Comparison of ENCODE assay signal across 8 cellular contexts in genomic region chr7:112869111-112869774, GRCh38.
DNase-seq lines count a peak whose midpoint lies in the region; ATAC-seq and TF ChIP-seq lines count a peak whose summit lies in the region.

No MANE protein-coding gene starts in this region.

- H3K4me1 Mint-ChIP-seq in naive thymus-derived CD4-positive, alpha-beta T cell: peaks cover 11 to 56% (median 45%) of the 10 kb centered on the region in 7 donors

- H3K4me1 ChIP-seq in naive thymus-derived CD4-positive, alpha-beta T cell (ENCODE audit: control insufficient read depth in 2 of 2, insufficient read depth in 2 of 2, low read length in 2 of 2): no peaks in the 10 kb centered on the region

- no peak overlapping the region for H3K27ac Mint-ChIP-seq in naive thymus-derived CD4-positive, alpha-beta T cell

- peak; percentile 41 for ATAC-seq in GM18861 (IDR thresholded peaks at IDR 0.05; ENCODE audit: unreplicated experiment)
- peak; percentile 71 for ATAC-seq in naive thymus-derived CD4-positive, alpha-beta T cell
- ATAC-seq in GM21825 (IDR thresholded peaks at IDR 0.05; ENCODE audit: unreplicated experiment): no peak
- ATAC-seq in HG02763 (IDR thresholded peaks at IDR 0.05; ENCODE audit: unreplicated experiment): no peak

- POLR2A ChIA-PET in naive thymus-derived CD4-positive, alpha-beta T cell (lab: Charles Lee): no interaction called here

- peaks cover 0 to 30% (median 10%) of the 10 kb centered on the region in 5 donors for H3K36me3 Mint-ChIP-seq in naive thymus-derived CD4-positive, alpha-beta T cell

- H3K4me3 Mint-ChIP-seq in naive thymus-derived CD4-positive, alpha-beta T cell: no peak overlapping the region

- peak in 50 of 56 donors; percentile 25 to 61 (median 42) for TF ChIP-seq CTCF in dorsolateral prefrontal cortex (IDR thresholded peaks at IDR 0.05 in 54 of 56, conservative IDR thresholded peaks at IDR 0.05 in 2 of 56; ENCODE audit: low read depth in 1 of 56, partially characterized antibody in 56 of 56)

- intact Hi-C loops in dorsolateral prefrontal cortex (cut with DNase I): no loop called here
- intact Hi-C loops in naive thymus-derived CD4-positive, alpha-beta T cell (cut with micrococcal nuclease): loop anchor here in 1 of 2 donors (1.0 kb wide), 1 partner anchor 319 kb away; no protein-coding TSS in a partner anchor

- CTCF ChIA-PET in naive thymus-derived CD4-positive, alpha-beta T cell (lab: Charles Lee): interaction anchor here (0.6 to 0.7 kb wide), 2 partner anchors 27 to 38 kb away, joined by 3 to 6 read pairs; no protein-coding TSS in a partner anchor

- H3K27me3 ChIP-seq in dorsolateral prefrontal cortex: no peaks in the 10 kb centered on the region
- no peaks in the 10 kb centered on the region for H3K27me3 ChIP-seq in naive thymus-derived CD4-positive, alpha-beta T cell (ENCODE audit: control insufficient read depth in 2 of 2, insufficient read depth in 2 of 2, low read length in 2 of 2)

- DNase-seq in ACHN (peak; percentile 68), LHCN-M2 (ENCODE audit: low read depth) (peak; percentile 52), dorsolateral prefrontal cortex (no peak)
- DNase-seq in activated CD4-positive, CD25-positive, alpha-beta regulatory T cell treated with anti-CD3 and anti-CD28 coated beads, Interleukin-2, amount 50 U/mL, for 72 hours: peak; percentile 51
- DNase-seq in naive thymus-derived CD4-positive, alpha-beta T cell: peak in 8 of 9 donors; percentile 2 to 53 (median 37)

- H3K9me3 Mint-ChIP-seq in naive thymus-derived CD4-positive, alpha-beta T cell: peaks cover 0 to 4% (median 0%) of the 10 kb centered on the region in 11 donors

- H3K36me3 ChIP-seq in naive thymus-derived CD4-positive, alpha-beta T cell (ENCODE audit: control insufficient read depth in 2 of 3, insufficient read depth in 3 of 3, low read length in 3 of 3): no peaks in the 10 kb centered on the region

- H3K9me3 ChIP-seq in naive thymus-derived CD4-positive, alpha-beta T cell (ENCODE audit: control insufficient read depth in 2 of 3, low read length in 3 of 3): no peaks in the 10 kb centered on the region

- in situ Hi-C loops in ACHN (cut with HindIII; ENCODE audit: low pct_ligation_motif_present, low pct_unique_long_range_greater_than_20kb, low sequenced_read_pairs): no loop called here

- H3K27me3 Mint-ChIP-seq in naive thymus-derived CD4-positive, alpha-beta T cell: no peaks in the 10 kb centered on the region

- no peak overlapping the region for H3K27ac ChIP-seq in dorsolateral prefrontal cortex
- no peak overlapping the region for H3K27ac ChIP-seq in naive thymus-derived CD4-positive, alpha-beta T cell (ENCODE audit: low read depth, low read length)

- H3K4me3 ChIP-seq in dorsolateral prefrontal cortex: no peak overlapping the region
- H3K4me3 ChIP-seq in naive thymus-derived CD4-positive, alpha-beta T cell (ENCODE audit: low read length): no peak overlapping the region

Comparison
In these comparisons a context has a peak if more than half of its experiments do, and no peak if none do; other contexts are left out.
1. DNase-seq: peak in ACHN (single experiment), LHCN-M2 (single experiment), activated CD4-positive, CD25-positive, alpha-beta regulatory T cell treated with anti-CD3 and anti-CD28 coated beads, Interleukin-2, amount 50 U/mL, for 72 hours (single experiment) and naive thymus-derived CD4-positive, alpha-beta T cell (8 of 9); none in dorsolateral prefrontal cortex (0 of 10).
2. ATAC-seq: peak in GM18861 (single experiment) and naive thymus-derived CD4-positive, alpha-beta T cell (single experiment); none in GM21825 (single experiment) and HG02763 (single experiment).